ENCODE assay signal across 1 cellular context in the genomic region with DNA sequence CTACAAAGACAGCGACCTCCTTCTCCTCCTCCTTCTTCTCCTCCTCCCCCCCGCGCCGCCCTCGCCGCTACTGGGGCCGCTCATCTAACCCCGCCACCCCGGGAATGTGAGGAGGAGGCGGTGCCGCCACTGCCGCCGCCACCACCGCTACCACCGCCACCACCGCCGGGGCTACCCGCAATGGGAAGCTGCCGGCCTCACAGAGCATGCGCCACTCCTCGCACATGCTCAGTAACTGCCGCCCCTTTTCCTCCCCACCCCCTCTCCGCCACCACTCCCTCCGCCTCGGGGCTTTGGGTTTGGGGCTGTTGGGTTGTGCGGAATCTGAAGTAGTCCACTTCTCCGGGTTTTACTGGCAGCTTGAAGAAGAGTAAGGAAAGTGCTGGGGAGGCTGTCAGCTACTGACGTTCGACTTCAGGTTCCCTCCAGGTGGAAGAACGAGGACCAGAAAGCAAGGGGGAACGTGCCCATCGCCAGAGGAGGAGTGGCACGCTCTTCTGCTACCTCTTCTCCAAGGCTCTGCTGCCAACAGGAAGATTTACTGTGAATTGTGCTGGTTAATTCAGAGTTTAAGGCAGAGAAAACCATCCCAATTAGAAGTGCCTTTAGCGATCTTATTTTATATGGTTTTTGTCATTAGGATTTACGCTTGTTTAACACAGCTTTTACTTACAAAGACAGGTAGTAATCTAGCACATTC.
TF ChIP-seq lines count a peak whose summit lies in the region.

A gene with protein sequence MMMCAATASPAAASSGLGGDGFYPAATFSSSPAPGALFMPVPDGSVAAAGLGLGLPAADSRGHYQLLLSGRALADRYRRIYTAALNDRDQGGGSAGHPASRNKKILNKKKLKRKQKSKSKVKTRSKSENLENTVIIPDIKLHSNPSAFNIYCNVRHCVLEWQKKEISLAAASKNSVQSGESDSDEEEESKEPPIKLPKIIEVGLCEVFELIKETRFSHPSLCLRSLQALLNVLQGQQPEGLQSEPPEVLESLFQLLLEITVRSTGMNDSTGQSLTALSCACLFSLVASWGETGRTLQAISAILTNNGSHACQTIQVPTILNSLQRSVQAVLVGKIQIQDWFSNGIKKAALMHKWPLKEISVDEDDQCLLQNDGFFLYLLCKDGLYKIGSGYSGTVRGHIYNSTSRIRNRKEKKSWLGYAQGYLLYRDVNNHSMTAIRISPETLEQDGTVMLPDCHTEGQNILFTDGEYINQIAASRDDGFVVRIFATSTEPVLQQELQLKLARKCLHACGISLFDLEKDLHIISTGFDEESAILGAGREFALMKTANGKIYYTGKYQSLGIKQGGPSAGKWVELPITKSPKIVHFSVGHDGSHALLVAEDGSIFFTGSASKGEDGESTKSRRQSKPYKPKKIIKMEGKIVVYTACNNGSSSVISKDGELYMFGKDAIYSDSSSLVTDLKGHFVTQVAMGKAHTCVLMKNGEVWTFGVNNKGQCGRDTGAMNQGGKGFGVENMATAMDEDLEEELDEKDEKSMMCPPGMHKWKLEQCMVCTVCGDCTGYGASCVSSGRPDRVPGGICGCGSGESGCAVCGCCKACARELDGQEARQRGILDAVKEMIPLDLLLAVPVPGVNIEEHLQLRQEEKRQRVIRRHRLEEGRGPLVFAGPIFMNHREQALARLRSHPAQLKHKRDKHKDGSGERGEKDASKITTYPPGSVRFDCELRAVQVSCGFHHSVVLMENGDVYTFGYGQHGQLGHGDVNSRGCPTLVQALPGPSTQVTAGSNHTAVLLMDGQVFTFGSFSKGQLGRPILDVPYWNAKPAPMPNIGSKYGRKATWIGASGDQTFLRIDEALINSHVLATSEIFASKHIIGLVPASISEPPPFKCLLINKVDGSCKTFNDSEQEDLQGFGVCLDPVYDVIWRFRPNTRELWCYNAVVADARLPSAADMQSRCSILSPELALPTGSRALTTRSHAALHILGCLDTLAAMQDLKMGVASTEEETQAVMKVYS (N-terminal part only) (minus strand): TSS at position 190 of the 700 bp plus-strand sequence. CDS start 319 bp downstream, outside the sequence.

TF ChIP-seq in HepG2, 621 proteins besides CTCF, POLR2A, EP300 and RAD21 (continued from another document and continues in another):
- TF ChIP-seq, protein P1, sequence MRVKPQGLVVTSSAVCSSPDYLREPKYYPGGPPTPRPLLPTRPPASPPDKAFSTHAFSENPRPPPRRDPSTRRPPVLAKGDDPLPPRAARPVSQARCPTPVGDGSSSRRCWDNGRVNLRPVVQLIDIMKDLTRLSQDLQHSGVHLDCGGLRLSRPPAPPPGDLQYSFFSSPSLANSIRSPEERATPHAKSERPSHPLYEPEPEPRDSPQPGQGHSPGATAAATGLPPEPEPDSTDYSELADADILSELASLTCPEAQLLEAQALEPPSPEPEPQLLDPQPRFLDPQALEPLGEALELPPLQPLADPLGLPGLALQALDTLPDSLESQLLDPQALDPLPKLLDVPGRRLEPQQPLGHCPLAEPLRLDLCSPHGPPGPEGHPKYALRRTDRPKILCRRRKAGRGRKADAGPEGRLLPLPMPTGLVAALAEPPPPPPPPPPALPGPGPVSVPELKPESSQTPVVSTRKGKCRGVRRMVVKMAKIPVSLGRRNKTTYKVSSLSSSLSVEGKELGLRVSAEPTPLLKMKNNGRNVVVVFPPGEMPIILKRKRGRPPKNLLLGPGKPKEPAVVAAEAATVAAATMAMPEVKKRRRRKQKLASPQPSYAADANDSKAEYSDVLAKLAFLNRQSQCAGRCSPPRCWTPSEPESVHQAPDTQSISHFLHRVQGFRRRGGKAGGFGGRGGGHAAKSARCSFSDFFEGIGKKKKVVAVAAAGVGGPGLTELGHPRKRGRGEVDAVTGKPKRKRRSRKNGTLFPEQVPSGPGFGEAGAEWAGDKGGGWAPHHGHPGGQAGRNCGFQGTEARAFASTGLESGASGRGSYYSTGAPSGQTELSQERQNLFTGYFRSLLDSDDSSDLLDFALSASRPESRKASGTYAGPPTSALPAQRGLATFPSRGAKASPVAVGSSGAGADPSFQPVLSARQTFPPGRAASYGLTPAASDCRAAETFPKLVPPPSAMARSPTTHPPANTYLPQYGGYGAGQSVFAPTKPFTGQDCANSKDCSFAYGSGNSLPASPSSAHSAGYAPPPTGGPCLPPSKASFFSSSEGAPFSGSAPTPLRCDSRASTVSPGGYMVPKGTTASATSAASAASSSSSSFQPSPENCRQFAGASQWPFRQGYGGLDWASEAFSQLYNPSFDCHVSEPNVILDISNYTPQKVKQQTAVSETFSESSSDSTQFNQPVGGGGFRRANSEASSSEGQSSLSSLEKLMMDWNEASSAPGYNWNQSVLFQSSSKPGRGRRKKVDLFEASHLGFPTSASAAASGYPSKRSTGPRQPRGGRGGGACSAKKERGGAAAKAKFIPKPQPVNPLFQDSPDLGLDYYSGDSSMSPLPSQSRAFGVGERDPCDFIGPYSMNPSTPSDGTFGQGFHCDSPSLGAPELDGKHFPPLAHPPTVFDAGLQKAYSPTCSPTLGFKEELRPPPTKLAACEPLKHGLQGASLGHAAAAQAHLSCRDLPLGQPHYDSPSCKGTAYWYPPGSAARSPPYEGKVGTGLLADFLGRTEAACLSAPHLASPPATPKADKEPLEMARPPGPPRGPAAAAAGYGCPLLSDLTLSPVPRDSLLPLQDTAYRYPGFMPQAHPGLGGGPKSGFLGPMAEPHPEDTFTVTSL (CRISPR knock-in tag; IDR thresholded peaks at IDR 0.05; ENCODE audit: borderline replicate concordance): peak; percentile 15; the same call in 1 of the 2 replicates
- peak; percentile 71 for TF ChIP-seq MED1 (CRISPR knock-in tag; IDR thresholded peaks at IDR 0.05)
- TF ChIP-seq ZNF121 (CRISPR knock-in tag; IDR thresholded peaks at IDR 0.05): 0 out of 2 replicates have a peak, but pooled peaks have one; percentile 10
- peak; percentile 86 for TF ChIP-seq SALL1 (CRISPR knock-in tag; IDR thresholded peaks at IDR 0.05)
- TF ChIP-seq ZNF354B (CRISPR knock-in tag; IDR thresholded peaks at IDR 0.05): no peak
- TF ChIP-seq IRF2 (CRISPR knock-in tag; IDR thresholded peaks at IDR 0.05): peak; percentile 97
- TF ChIP-seq ZNF781 (CRISPR knock-in tag; IDR thresholded peaks at IDR 0.05; ENCODE audit: borderline replicate concordance, not compliant biosample characterization): no peak
- no peak for TF ChIP-seq ZNF10 (CRISPR knock-in tag; IDR thresholded peaks at IDR 0.05; ENCODE audit: borderline replicate concordance, low read depth)
- TF ChIP-seq ZNF468 (CRISPR knock-in tag; IDR thresholded peaks at IDR 0.05): no peak
- TF ChIP-seq, protein P2, sequence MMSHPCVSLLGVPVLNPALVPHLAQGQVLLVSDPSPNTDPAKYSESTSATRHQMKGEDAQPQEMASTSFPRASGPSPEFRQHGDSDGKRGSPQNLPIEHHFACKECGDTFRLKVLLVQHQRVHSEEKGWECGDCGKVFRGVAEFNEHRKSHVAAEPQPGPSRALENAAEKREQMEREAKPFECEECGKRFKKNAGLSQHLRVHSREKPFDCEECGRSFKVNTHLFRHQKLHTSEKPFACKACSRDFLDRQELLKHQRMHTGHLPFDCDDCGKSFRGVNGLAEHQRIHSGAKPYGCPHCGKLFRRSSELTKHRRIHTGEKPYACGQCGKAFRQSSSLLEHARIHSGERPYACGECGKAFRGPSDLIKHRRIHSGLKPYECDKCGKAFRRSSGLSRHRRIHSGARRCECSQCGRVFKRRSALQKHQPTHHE (CRISPR knock-in tag; IDR thresholded peaks at IDR 0.05; ENCODE audit: borderline replicate concordance): no peak
- TF ChIP-seq, protein P3, sequence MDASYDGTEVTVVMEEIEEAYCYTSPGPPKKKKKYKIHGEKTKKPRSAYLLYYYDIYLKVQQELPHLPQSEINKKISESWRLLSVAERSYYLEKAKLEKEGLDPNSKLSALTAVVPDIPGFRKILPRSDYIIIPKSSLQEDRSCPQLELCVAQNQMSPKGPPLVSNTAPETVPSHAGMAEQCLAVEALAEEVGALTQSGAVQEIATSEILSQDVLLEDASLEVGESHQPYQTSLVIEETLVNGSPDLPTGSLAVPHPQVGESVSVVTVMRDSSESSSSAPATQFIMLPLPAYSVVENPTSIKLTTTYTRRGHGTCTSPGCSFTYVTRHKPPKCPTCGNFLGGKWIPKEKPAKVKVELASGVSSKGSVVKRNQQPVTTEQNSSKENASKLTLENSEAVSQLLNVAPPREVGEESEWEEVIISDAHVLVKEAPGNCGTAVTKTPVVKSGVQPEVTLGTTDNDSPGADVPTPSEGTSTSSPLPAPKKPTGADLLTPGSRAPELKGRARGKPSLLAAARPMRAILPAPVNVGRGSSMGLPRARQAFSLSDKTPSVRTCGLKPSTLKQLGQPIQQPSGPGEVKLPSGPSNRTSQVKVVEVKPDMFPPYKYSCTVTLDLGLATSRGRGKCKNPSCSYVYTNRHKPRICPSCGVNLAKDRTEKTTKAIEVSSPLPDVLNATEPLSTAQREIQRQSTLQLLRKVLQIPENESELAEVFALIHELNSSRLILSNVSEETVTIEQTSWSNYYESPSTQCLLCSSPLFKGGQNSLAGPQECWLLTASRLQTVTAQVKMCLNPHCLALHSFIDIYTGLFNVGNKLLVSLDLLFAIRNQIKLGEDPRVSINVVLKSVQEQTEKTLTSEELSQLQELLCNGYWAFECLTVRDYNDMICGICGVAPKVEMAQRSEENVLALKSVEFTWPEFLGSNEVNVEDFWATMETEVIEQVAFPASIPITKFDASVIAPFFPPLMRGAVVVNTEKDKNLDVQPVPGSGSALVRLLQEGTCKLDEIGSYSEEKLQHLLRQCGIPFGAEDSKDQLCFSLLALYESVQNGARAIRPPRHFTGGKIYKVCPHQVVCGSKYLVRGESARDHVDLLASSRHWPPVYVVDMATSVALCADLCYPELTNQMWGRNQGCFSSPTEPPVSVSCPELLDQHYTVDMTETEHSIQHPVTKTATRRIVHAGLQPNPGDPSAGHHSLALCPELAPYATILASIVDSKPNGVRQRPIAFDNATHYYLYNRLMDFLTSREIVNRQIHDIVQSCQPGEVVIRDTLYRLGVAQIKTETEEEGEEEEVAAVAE (CRISPR knock-in tag; IDR thresholded peaks at IDR 0.05; ENCODE audit: borderline replicate concordance): peak; percentile 84
- TF ChIP-seq, protein P4, sequence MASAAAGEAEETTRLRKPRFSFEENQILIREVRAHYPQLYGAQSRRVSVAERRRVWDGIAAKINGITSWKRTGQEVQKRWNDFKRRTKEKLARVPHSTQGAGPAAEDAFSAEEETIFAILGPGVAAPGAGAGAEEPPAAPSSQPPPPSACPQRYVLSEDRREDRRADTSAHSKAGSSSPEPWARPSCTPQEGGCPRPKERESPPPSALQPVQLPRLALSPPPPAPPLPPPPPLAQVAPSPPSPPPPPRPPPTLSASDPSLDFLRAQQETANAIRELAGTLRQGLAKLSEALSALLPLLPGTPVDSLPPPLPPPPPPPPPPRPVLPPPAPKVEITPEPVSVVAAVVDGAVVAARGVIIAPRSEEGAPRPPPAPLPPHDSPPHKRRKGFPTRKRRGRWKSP (CRISPR knock-in tag; IDR thresholded peaks at IDR 0.05): 0 out of 2 replicates have a peak, but pooled peaks have one; percentile 3
- TF ChIP-seq, protein P5, sequence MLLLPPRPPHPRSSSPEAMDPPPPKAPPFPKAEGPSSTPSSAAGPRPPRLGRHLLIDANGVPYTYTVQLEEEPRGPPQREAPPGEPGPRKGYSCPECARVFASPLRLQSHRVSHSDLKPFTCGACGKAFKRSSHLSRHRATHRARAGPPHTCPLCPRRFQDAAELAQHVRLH (CRISPR knock-in tag; IDR thresholded peaks at IDR 0.05; ENCODE audit: borderline replicate concordance, low read depth): peak; percentile 92; the same call in 1 of the 2 replicates
- no peak for TF ChIP-seq SOX6 (IDR thresholded peaks at IDR 0.05)
- TF ChIP-seq SOX6 (CRISPR knock-in tag; IDR thresholded peaks at IDR 0.05): peak; percentile 47
- TF ChIP-seq, protein P6, sequence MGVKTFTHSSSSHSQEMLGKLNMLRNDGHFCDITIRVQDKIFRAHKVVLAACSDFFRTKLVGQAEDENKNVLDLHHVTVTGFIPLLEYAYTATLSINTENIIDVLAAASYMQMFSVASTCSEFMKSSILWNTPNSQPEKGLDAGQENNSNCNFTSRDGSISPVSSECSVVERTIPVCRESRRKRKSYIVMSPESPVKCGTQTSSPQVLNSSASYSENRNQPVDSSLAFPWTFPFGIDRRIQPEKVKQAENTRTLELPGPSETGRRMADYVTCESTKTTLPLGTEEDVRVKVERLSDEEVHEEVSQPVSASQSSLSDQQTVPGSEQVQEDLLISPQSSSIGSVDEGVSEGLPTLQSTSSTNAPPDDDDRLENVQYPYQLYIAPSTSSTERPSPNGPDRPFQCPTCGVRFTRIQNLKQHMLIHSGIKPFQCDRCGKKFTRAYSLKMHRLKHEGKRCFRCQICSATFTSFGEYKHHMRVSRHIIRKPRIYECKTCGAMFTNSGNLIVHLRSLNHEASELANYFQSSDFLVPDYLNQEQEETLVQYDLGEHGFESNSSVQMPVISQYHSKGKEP (CRISPR knock-in tag; IDR thresholded peaks at IDR 0.05): 0 out of 2 replicates have a peak, but pooled peaks have one; percentile 70
- TF ChIP-seq FOXJ3 (CRISPR knock-in tag; IDR thresholded peaks at IDR 0.05; ENCODE audit: borderline replicate concordance): no peak; the same call in 1 of the 2 replicates
- TF ChIP-seq MXI1 (IDR thresholded peaks at IDR 0.05; ENCODE audit: borderline replicate concordance, low read depth, low read length): peak; percentile 86; the same call in 1 of the 3 replicates
- no peak; the same call in 1 of the 2 replicates for TF ChIP-seq TGIF2 (CRISPR knock-in tag; IDR thresholded peaks at IDR 0.05)
- no peak for TF ChIP-seq SMARCC2 (IDR thresholded peaks at IDR 0.05)
- TF ChIP-seq, protein P7, sequence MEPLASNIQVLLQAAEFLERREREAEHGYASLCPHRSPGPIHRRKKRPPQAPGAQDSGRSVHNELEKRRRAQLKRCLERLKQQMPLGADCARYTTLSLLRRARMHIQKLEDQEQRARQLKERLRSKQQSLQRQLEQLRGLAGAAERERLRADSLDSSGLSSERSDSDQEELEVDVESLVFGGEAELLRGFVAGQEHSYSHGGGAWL (CRISPR knock-in tag; IDR thresholded peaks at IDR 0.05): no peak
- TF ChIP-seq TMF1 (CRISPR knock-in tag; IDR thresholded peaks at IDR 0.05; ENCODE audit: low read depth): 0 out of 2 replicates have a peak, but pooled peaks have one; percentile 66
- TF ChIP-seq GZF1 (CRISPR knock-in tag; IDR thresholded peaks at IDR 0.05): no peak
- no peak for TF ChIP-seq NFRKB (IDR thresholded peaks at IDR 0.05)
- no peak for TF ChIP-seq ONECUT2 (CRISPR knock-in tag; IDR thresholded peaks at IDR 0.05)
- TF ChIP-seq, protein P8, sequence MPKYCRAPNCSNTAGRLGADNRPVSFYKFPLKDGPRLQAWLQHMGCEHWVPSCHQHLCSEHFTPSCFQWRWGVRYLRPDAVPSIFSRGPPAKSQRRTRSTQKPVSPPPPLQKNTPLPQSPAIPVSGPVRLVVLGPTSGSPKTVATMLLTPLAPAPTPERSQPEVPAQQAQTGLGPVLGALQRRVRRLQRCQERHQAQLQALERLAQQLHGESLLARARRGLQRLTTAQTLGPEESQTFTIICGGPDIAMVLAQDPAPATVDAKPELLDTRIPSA (CRISPR knock-in tag; IDR thresholded peaks at IDR 0.05; ENCODE audit: borderline replicate concordance): no peak; the same call in 1 of the 2 replicates
- TF ChIP-seq PHF8 (CRISPR knock-in tag; IDR thresholded peaks at IDR 0.05): peak; percentile 83
- no peak for TF ChIP-seq NFE2L2 (IDR thresholded peaks at IDR 0.05; ENCODE audit: low read length)
- TF ChIP-seq, protein P9, sequence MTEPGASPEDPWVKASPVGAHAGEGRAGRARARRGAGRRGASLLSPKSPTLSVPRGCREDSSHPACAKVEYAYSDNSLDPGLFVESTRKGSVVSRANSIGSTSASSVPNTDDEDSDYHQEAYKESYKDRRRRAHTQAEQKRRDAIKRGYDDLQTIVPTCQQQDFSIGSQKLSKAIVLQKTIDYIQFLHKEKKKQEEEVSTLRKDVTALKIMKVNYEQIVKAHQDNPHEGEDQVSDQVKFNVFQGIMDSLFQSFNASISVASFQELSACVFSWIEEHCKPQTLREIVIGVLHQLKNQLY (CRISPR knock-in tag; IDR thresholded peaks at IDR 0.05): 0 out of 2 replicates have a peak, but pooled peaks have one; percentile 36
- peak; percentile 88 for TF ChIP-seq POGZ (CRISPR knock-in tag; IDR thresholded peaks at IDR 0.05)
